ENCODE assay signal across 10 cellular contexts in the genomic region with DNA sequence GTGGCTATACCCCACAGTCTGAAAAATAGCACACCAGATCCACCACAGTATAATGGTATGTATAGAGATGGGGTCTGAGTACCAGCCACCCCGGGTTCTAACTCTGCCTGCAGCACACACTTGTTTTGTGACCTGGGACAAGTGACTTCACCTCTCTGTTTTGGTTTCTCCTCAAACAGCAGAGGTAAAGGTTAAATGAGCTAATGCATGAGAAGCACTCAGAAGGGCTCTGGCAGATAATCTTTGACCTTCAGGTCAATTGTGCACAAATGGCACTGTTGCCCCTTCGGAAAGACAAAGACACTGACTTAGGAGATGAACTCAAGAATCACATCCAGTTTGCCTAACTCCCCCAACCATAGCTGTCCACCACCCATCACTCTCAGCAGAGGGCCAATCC. TPM values are rescaled to one million over a fixed set of nuclear protein-coding genes. Genes with fewer than 3 reads are reported as not detected.
DNase-seq lines count a peak whose midpoint lies in the region; ATAC-seq and TF ChIP-seq lines count a peak whose summit lies in the region.
"Had no signal": no experiment of that assay in that cellular context is flagged by ENCODE, and none has a peak within 500 bp of the region (broad histone marks: within the 10 kb centered on the region; RNA-seq: fewer than 3 reads in every experiment).

No MANE protein-coding gene starts in this region.

- no peak for TF ChIP-seq POLR2A in body of pancreas (IDR thresholded peaks at IDR 0.05)
- TF ChIP-seq POLR2A in uterus (IDR thresholded peaks at IDR 0.05), result no peak

- in situ Hi-C loops in HAP-1 (cut with MboI; ENCODE audit: low sequenced_read_pairs), result no loop called here

- H3K27ac Mint-ChIP-seq in natural killer cell treated with Interleukin-12 subunit alpha and Interleukin-12 subunit beta and Interleukin-15 and Interleukin-18, amount 100 ng/mL, for 72 hours, result peak overlapping the region; percentile 98 to 100

- H3K9me3 ChIP-seq in right atrium auricular region, result no peaks in the 10 kb centered on the region
- H3K9me3 ChIP-seq in body of pancreas, result no peaks in the 10 kb centered on the region
- no peaks in the 10 kb centered on the region for H3K9me3 ChIP-seq in uterus
- no peaks in the 10 kb centered on the region for H3K9me3 ChIP-seq in HAP-1
- H3K9me3 ChIP-seq: SJSA1 had no signal

- H3K27me3 ChIP-seq in right atrium auricular region (no peaks in the 10 kb centered on the region), body of pancreas (no peaks in the 10 kb centered on the region), uterus (no peaks in the 10 kb centered on the region), HAP-1 (ENCODE audit: low read depth) (no peaks in the 10 kb centered on the region)
- H3K27me3 ChIP-seq: SJSA1 had no signal

- H3K9me3 Mint-ChIP-seq in natural killer cell treated with Interleukin-12 subunit alpha and Interleukin-12 subunit beta and Interleukin-15 and Interleukin-18, amount 100 ng/mL, for 72 hours, result no peaks in the 10 kb centered on the region

- ATAC-seq in left cardiac atrium, result no peak
- no peak for ATAC-seq in body of pancreas
- no peak for ATAC-seq in natural killer cell treated with Interleukin-12 subunit alpha and Interleukin-12 subunit beta and Interleukin-15 and Interleukin-18, amount 100 ng/mL, for 72 hours
- ATAC-seq in GM18861 (IDR thresholded peaks at IDR 0.05; ENCODE audit: unreplicated experiment), result no peak

- 30 to 63% methylated on average over 2 of the region's 2 CpGs for WGBS in body of pancreas, 2 donors

- TF ChIP-seq CTCF in right atrium auricular region (IDR thresholded peaks at IDR 0.05) (no peak), body of pancreas (IDR thresholded peaks at IDR 0.05) (no peak), uterus (IDR thresholded peaks at IDR 0.05) (no peak)

- peak overlapping the region; percentile 99 to 100 for H3K27ac ChIP-seq in right atrium auricular region
- peak overlapping the region in 3 of 4 donors; percentile 60 to 99 (median 68) for H3K27ac ChIP-seq in body of pancreas
- peak overlapping the region; percentile 100 for H3K27ac ChIP-seq in uterus
- H3K27ac ChIP-seq: SJSA1 had no signal

- peak overlapping the region; percentile 20 for H3K4me3 Mint-ChIP-seq in natural killer cell treated with Interleukin-12 subunit alpha and Interleukin-12 subunit beta and Interleukin-15 and Interleukin-18, amount 100 ng/mL, for 72 hours

- peaks cover 0 to 78% of the 10 kb centered on the region in 2 donors for H3K4me1 ChIP-seq in right atrium auricular region
- H3K4me1 ChIP-seq in body of pancreas, result peaks cover 44% of the 10 kb centered on the region
- peaks cover 0 to 13% of the 10 kb centered on the region in 2 donors for H3K4me1 ChIP-seq in uterus
- H3K4me1 ChIP-seq in HAP-1, result peaks cover 17% of the 10 kb centered on the region

- H3K4me3 ChIP-seq in right atrium auricular region, result no peak overlapping the region
- no peak overlapping the region for H3K4me3 ChIP-seq in body of pancreas
- H3K4me3 ChIP-seq in uterus, result no peak overlapping the region
- no peak overlapping the region for H3K4me3 ChIP-seq in HAP-1
- H3K4me3 ChIP-seq: SJSA1 had no signal

- DNase-seq in right atrium auricular region (ENCODE audit: low spot score) (no peak), left cardiac atrium (no peak), body of pancreas (no peak), uterus (no peak), mesenteric fat pad (ENCODE audit: low spot score) (no peak), HAP-1 (ENCODE audit: low spot score in 2 of 2) (no peak)
- DNase-seq in natural killer cell treated with Interleukin-12 subunit alpha and Interleukin-12 subunit beta and Interleukin-15 and Interleukin-18, amount 100 ng/mL, for 72 hours (ENCODE audit: low spot score), result no peak
- DNase-seq: NCI-H526 treated with DMSO at 0.1 percent for 48 hours had no signal

- peaks cover 30% of the 10 kb centered on the region for H3K36me3 Mint-ChIP-seq in natural killer cell treated with Interleukin-12 subunit alpha and Interleukin-12 subunit beta and Interleukin-15 and Interleukin-18, amount 100 ng/mL, for 72 hours

- peaks cover 45 to 55% of the 10 kb centered on the region in 2 donors for H3K4me1 Mint-ChIP-seq in natural killer cell treated with Interleukin-12 subunit alpha and Interleukin-12 subunit beta and Interleukin-15 and Interleukin-18, amount 100 ng/mL, for 72 hours (ENCODE audit: low read depth in 2 of 2)

- H3K36me3 ChIP-seq in right atrium auricular region (no peaks in the 10 kb centered on the region), body of pancreas (replicated peaks in 1 of 2; ENCODE audit: insufficient read depth in 1 of 2, low read depth in 2 of 2) (no peaks in the 10 kb centered on the region), uterus (no peaks in the 10 kb centered on the region), HAP-1 (replicated peaks) (no peaks in the 10 kb centered on the region; the same call in 1 of the 2 replicates)

- H3K27me3 Mint-ChIP-seq in natural killer cell treated with Interleukin-12 subunit alpha and Interleukin-12 subunit beta and Interleukin-15 and Interleukin-18, amount 100 ng/mL, for 72 hours, result no peaks in the 10 kb centered on the region

- intact Hi-C loops in left cardiac atrium (cut with DNase I) (no loop called here), body of pancreas (cut with DNase I) (no loop called here), uterus (cut with DNase I; ENCODE audit: low total_unique reads) (no loop called here)

RNA-seq across cellular contexts. Expression of gene ZC3H4, which starts 7.7 kb away (rescaled TPM):
- total RNA-seq in right atrium auricular region (10 to 100 TPM; 15.4 to 18.0 TPM), left cardiac atrium (10 to 100 TPM; 24.2 to 26.3 TPM), body of pancreas (10 to 100 TPM; 18.9 to 34.3 TPM), uterus (10 to 100 TPM in 3 of 4 donors, 1 to 10 TPM in 1; 3.3 to 43.1 (median 18.3) TPM), mesenteric fat pad (30.2 TPM)
- 100 to 1,000 TPM; 150 to 169 TPM for total RNA-seq in natural killer cell treated with Interleukin-12 subunit alpha and Interleukin-12 subunit beta and Interleukin-15 and Interleukin-18, amount 100 ng/mL, for 72 hours

RNA-seq across cellular contexts. Expression of gene SAE1, which starts 24.8 kb away (rescaled TPM):
- total RNA-seq in right atrium auricular region (10 to 100 TPM; 43.7 to 48.7 TPM), left cardiac atrium (10 to 100 TPM; 50.1 to 54.7 TPM), body of pancreas (10 to 100 TPM; 14.5 to 21.5 TPM), uterus (100 to 1,000 TPM in 1 of 4 donors, 10 to 100 TPM in 3; 17.6 to 144 (median 45.6) TPM), mesenteric fat pad (59.3 TPM)
- 100 to 1,000 TPM in 1 of 2 donors, 10 to 100 TPM in 1; 95.6 to 158 TPM for total RNA-seq in natural killer cell treated with Interleukin-12 subunit alpha and Interleukin-12 subunit beta and Interleukin-15 and Interleukin-18, amount 100 ng/mL, for 72 hours

RNA-seq across cellular contexts. Expression of gene TMEM160, which starts 57.5 kb away (rescaled TPM):
- total RNA-seq in right atrium auricular region (10 to 100 TPM; 47.8 to 51.0 TPM), left cardiac atrium (10 to 100 TPM; 30.6 to 35.8 TPM), body of pancreas (10 to 100 TPM; 31.3 to 37.6 TPM), uterus (10 to 100 TPM in 3 of 4 donors, 1 to 10 TPM in 1; 9.4 to 78.8 (median 13.3) TPM), mesenteric fat pad (23.7 TPM)
- total RNA-seq in natural killer cell treated with Interleukin-12 subunit alpha and Interleukin-12 subunit beta and Interleukin-15 and Interleukin-18, amount 100 ng/mL, for 72 hours, result 10 to 100 TPM; 35.0 to 62.7 TPM
